7 cellular contexts compared by ENCODE assay signal in the genomic region with DNA sequence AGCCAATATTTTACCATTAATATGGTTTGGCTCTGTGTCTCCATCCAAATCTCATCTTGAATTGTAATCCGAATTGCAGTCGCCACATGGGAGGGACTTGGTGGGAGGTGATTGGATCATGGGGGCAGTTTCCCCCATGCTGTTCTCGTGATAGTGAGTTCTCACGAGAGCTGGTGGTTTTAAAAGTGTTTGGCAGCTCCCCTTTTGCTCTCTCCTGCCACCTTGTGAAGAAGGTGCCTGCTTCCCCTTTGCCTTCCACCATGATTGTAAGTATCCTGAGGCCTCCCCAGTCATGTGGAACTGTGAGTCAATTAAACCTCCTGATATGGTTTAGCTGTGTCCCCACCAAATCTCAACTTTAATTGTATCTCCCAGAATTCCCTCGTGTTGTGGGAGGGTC. TPM values are rescaled to one million over a fixed set of nuclear protein-coding genes. Genes with fewer than 3 reads are reported as not detected.
DNase-seq lines count a peak whose midpoint lies in the region; ATAC-seq, FAIRE-seq and TF ChIP-seq lines count a peak whose summit lies in the region.
"Not testable (repeated sequence)": the region's sequence is repeated elsewhere in the genome, so short reads cannot be mapped to it uniquely, and the experiment has no call there.

No MANE protein-coding gene starts in this region.

- not testable (repeated sequence) for H3K4me2 ChIP-seq in H9 (ENCODE audit: insufficient read depth, insufficient read length, low read length); Karpas-422 (ENCODE audit: low read depth, low read length, poor library complexity, severe bottlenecking); H1 (ENCODE audit: insufficient read depth in 1 of 2, low read depth in 2 of 2, low read length in 2 of 2)

- peaks cover 17 to 19% of the 10 kb centered on the region in 2 experiments for H3K9me3 Mint-ChIP-seq in H9

- not testable (repeated sequence) for H3K9ac ChIP-seq in H9 (ENCODE audit: extremely low read depth, insufficient read length, low read length); Karpas-422 (ENCODE audit: low read length); H1 (replicated peaks in 1 of 4; ENCODE audit: extremely low read depth in 1 of 4, low read depth in 3 of 4, low read length in 3 of 4)

- H3K4me3 ChIP-seq in BE2C (ENCODE audit: low read depth, low read length); Karpas-422 (ENCODE audit: low read length); Panc1 (ENCODE audit: low read depth in 2 of 2, low read length in 2 of 2); H1 (ENCODE audit: extremely low read depth in 1 of 4, insufficient read depth in 2 of 4, low read depth in 3 of 4, low read length in 4 of 4): not testable (repeated sequence)

- POLR2A ChIA-PET in Panc1 (lab: Charles Lee), result not testable (repeated sequence)
- POLR2A ChIA-PET in H1 (lab: Charles Lee; ENCODE audit: partially characterized antibody), result interaction anchor here (0.6 to 0.8 kb wide), 2 partner anchors 35 to 165 kb away, joined by 3 to 7 read pairs; no protein-coding TSS in a partner anchor

- H2BK120ac ChIP-seq in H9 (ENCODE audit: low read depth, low read length, poor library complexity, severe bottlenecking); H1 (replicated peaks; ENCODE audit: low read depth, low read length): not testable (repeated sequence)

- intact Hi-C loops in Panc1 (cut with micrococcal nuclease; ENCODE audit: unreplicated experiment), result not testable (repeated sequence)

- not testable (repeated sequence) for H3K27me3 Mint-ChIP-seq in H9 (ENCODE audit: low read depth)

- not testable (repeated sequence) for DNase-seq in BE2C; H9; Panc1 (ENCODE audit: low read depth, low spot score); H1 (ENCODE audit: low read depth in 1 of 2, low spot score in 2 of 2); foreskin keratinocyte
- DNase-seq in Karpas-422, result peak; percentile 47

- not testable (repeated sequence) for H3K23ac ChIP-seq in H9 (ENCODE audit: insufficient read length, low read depth, low read length); H1 (ENCODE audit: insufficient read length)

- H3K14ac ChIP-seq in H9 (ENCODE audit: insufficient read depth, low read length); H1 (ENCODE audit: insufficient read length): not testable (repeated sequence)

- TF ChIP-seq EP300 in H1 (IDR thresholded peaks at IDR 0.05; ENCODE audit: borderline replicate concordance in 1 of 2, low read depth in 2 of 2, low read length in 2 of 2), result not testable (repeated sequence)

- not testable (repeated sequence) for H3K79me1 ChIP-seq in H9 (ENCODE audit: insufficient read depth, low read depth, low read length, poor library complexity, severe bottlenecking); H1 (ENCODE audit: low read depth, low read length)

- H3K79me2 ChIP-seq in H9 (ENCODE audit: insufficient read depth, low read length); Karpas-422 (ENCODE audit: low read length); H1 (ENCODE audit: control insufficient read depth in 1 of 2, insufficient read depth in 2 of 2, low read length in 2 of 2): not testable (repeated sequence)

- WGBS in H9 (ENCODE audit: extremely low coverage, insufficient read length, low lambda C conversion rate), result no CpG with 5 or more reads among the region's 5 CpGs
- 92% methylated on average over 5 of the region's 5 CpGs; no CpG with 5 or more reads in 1 of the 2 experiments for WGBS in H1 (ENCODE audit: extremely low coverage in 1 of 2, insufficient coverage in 1 of 2, insufficient read length in 1 of 2, insufficient replicate concordance in 2 of 2, low coverage in 1 of 2, low lambda C conversion rate in 2 of 2, missing lambda C conversion rate in 1 of 2), 2 experiments

- not testable (repeated sequence) for H2BK15ac ChIP-seq in H9 (ENCODE audit: low read depth, low read length); H1 (ENCODE audit: low read length)

- H3K4me3 Mint-ChIP-seq in H9, result not testable (repeated sequence)

- H3K36me3 ChIP-seq in BE2C; Karpas-422 (ENCODE audit: insufficient read depth, low read length); Panc1 (ENCODE audit: control insufficient read depth, insufficient read depth, low read length); H1 (ENCODE audit: control insufficient read depth in 2 of 4, insufficient read depth in 4 of 4, low read length in 3 of 4): not testable (repeated sequence)

- CTCF ChIA-PET in Panc1 (lab: Charles Lee), result not testable (repeated sequence)
- CTCF ChIA-PET in H1 (lab: Charles Lee; ENCODE audit: partially characterized antibody), result interaction anchor here (1.0 to 1.3 kb wide), 2 partner anchors 12 to 15 kb away, joined by 3 to 7 read pairs; no protein-coding TSS in a partner anchor

- not testable (repeated sequence) for H3K27me3 ChIP-seq in BE2C; H9 (ENCODE audit: insufficient read depth, low read length); Karpas-422 (ENCODE audit: low read length); Panc1 (ENCODE audit: control insufficient read depth, insufficient read depth, low read length); H1 (replicated peaks in 1 of 4; ENCODE audit: control insufficient read depth in 3 of 4, extremely low read depth in 1 of 4, insufficient read depth in 3 of 4, low read length in 3 of 4)
- peaks cover 18% of the 10 kb centered on the region for H3K27me3 ChIP-seq in foreskin keratinocyte

- not testable (repeated sequence) for H4K8ac ChIP-seq in H9 (replicated peaks; ENCODE audit: insufficient read length, low read depth, low read length); H1 (ENCODE audit: extremely low read depth, insufficient read depth, low read length)

- not testable (repeated sequence) for H2AFZ ChIP-seq in H9 (ENCODE audit: low read length); Karpas-422 (ENCODE audit: low read length); H1 (ENCODE audit: low read length)

- H3K18ac ChIP-seq in H9 (ENCODE audit: insufficient read length, low read depth, low read length); H1 (ENCODE audit: extremely low read depth, low read length): not testable (repeated sequence)

- H2AK5ac ChIP-seq in H9 (ENCODE audit: insufficient read length, low read length); H1 (ENCODE audit: low read depth, low read length): not testable (repeated sequence)

- not testable (repeated sequence) for H3K9me3 ChIP-seq in BE2C; H9 (ENCODE audit: control insufficient read depth, low read depth, low read length); Karpas-422 (ENCODE audit: low read length); Panc1 (ENCODE audit: control insufficient read depth, insufficient read depth, low read depth, low read length); H1 (ENCODE audit: insufficient read depth in 2 of 2, low read depth in 1 of 2, low read length in 1 of 2)

- H3K36me3 Mint-ChIP-seq in H9 (ENCODE audit: insufficient read depth in 1 of 3, low read depth in 3 of 3), result peaks cover 0 to 19% (median 7%) of the 10 kb centered on the region in 3 experiments; a peak in 4 of 7 replicates

- not testable (repeated sequence) for H3K9me2 ChIP-seq in Karpas-422 (replicated peaks; ENCODE audit: insufficient read depth, low read length)

- BruUV-seq in Panc1 (replicated peaks; lab: Mats Ljungman, UMichigan), result not testable (repeated sequence)

- H3K56ac ChIP-seq in H9 (ENCODE audit: insufficient read length, low read depth, low read length); H1 (replicated peaks; ENCODE audit: insufficient read length, low read depth, low read length): not testable (repeated sequence)

- not testable (repeated sequence) for H3K27ac ChIP-seq in H9 (ENCODE audit: insufficient read length, low read depth, low read length); Karpas-422 (ENCODE audit: low read length); Panc1 (ENCODE audit: low read length); H1 (ENCODE audit: low read depth, low read length); foreskin keratinocyte

- not testable (repeated sequence) for H4K91ac ChIP-seq in H9 (ENCODE audit: insufficient read length, low read depth, low read length); H1 (replicated peaks; ENCODE audit: insufficient read length, low read length)

- not testable (repeated sequence) for H3K23me2 ChIP-seq in H9 (ENCODE audit: insufficient read length, low read depth, low read length, poor library complexity, severe bottlenecking); H1 (ENCODE audit: low read depth, low read length)

- H2BK5ac ChIP-seq in H9 (ENCODE audit: insufficient read length, low read length); H1 (ENCODE audit: low read depth, low read length): not testable (repeated sequence)

- H3T11ph ChIP-seq in H9 (ENCODE audit: low read length), result not testable (repeated sequence)

- H4K5ac ChIP-seq in H9 (ENCODE audit: insufficient read length, low read depth, low read length); H1 (ENCODE audit: insufficient read length, low read depth, low read length): not testable (repeated sequence)

- 0 out of 2 replicates have a peak, but pooled peaks have one; percentile 9 for TF ChIP-seq CTCF in BE2C (IDR thresholded peaks at IDR 0.05; ENCODE audit: low read depth, low read length)
- peak; percentile 2 for TF ChIP-seq CTCF in GM12873 (IDR thresholded peaks at IDR 0.05; ENCODE audit: insufficient read depth, low read depth, low read length, missing control alignments)
- peak; percentile 39; the same call in 2 of the 3 replicates for TF ChIP-seq CTCF in H9 (conservative IDR thresholded peaks at IDR 0.05)
- TF ChIP-seq CTCF in Panc1 (IDR thresholded peaks at IDR 0.05), result peak; percentile 16; the same call in 1 of the 2 replicates
- TF ChIP-seq CTCF in H1 (IDR thresholded peaks at IDR 0.05; ENCODE audit: control extremely low read depth in 1 of 3, insufficient read depth in 1 of 3, low read depth in 1 of 3, low read length in 3 of 3), result peak in 1 of 3 experiments; percentile 2; a peak in 1 of 4 replicates
- TF ChIP-seq CTCF in foreskin keratinocyte (conservative IDR thresholded peaks at IDR 0.05), result peak; percentile 21

- H3K4me1 ChIP-seq in BE2C; H9 (ENCODE audit: insufficient read depth, low read length); Karpas-422 (ENCODE audit: low read length); Panc1 (ENCODE audit: control insufficient read depth, insufficient read depth, low read length); H1 (replicated peaks in 1 of 4; ENCODE audit: control insufficient read depth in 3 of 4, insufficient read depth in 4 of 4, low read length in 3 of 4); foreskin keratinocyte: not testable (repeated sequence)

- H4K20me1 ChIP-seq in H9 (ENCODE audit: control insufficient read depth, insufficient read depth, insufficient read length); Karpas-422 (ENCODE audit: insufficient read depth, low read depth, low read length); H1 (replicated peaks in 1 of 2; ENCODE audit: control insufficient read depth in 1 of 2, insufficient read depth in 2 of 2, low read length in 2 of 2): not testable (repeated sequence)

- H3K4me1 Mint-ChIP-seq in H9, result not testable (repeated sequence)

- peak in 1 of 2 experiments; percentile 20; a peak in 1 of 4 replicates for TF ChIP-seq RAD21 in H1 (IDR thresholded peaks at IDR 0.05 in 1 of 2, conservative IDR thresholded peaks at IDR 0.05 in 1 of 2; ENCODE audit: low read depth in 2 of 2, low read length in 2 of 2)

- in situ Hi-C loops in Panc1 (cut with HindIII; ENCODE audit: low pct_unique_long_range_greater_than_20kb, low sequenced_read_pairs), result not testable (repeated sequence)

- not testable (repeated sequence) for H2BK20ac ChIP-seq in H9 (ENCODE audit: low read depth, low read length, poor library complexity, severe bottlenecking); H1 (ENCODE audit: low read length)

- not testable (repeated sequence) for H2BK12ac ChIP-seq in H9 (ENCODE audit: insufficient read length, low read depth, low read length); H1 (ENCODE audit: low read depth, low read length)

- ATAC-seq in Panc1, foreskin keratinocyte: not testable (repeated sequence)

- not testable (repeated sequence) for H3K4ac ChIP-seq in H9 (ENCODE audit: low read depth, low read length); H1 (replicated peaks; ENCODE audit: insufficient read length, low read depth, low read length)

- TF ChIP-seq POLR2A in H1 (IDR thresholded peaks at IDR 0.05; ENCODE audit: control extremely low read depth in 1 of 2, low read depth in 2 of 2, low read length in 2 of 2), result not testable (repeated sequence)

- FAIRE-seq in H1 (lab: Jason Lieb, UNC), result not testable (repeated sequence)

- not testable (repeated sequence) for H3K27ac Mint-ChIP-seq in H9

RNA-seq across cellular contexts. Expression of gene SRPK1, which starts 18.4 kb away (rescaled TPM):
- 38.8 TPM for polyA plus RNA-seq in BE2C (2012; ENCODE audit: insufficient read depth, insufficient read length, low read depth)
- total RNA-seq in H9 (2021) (91.0 and 93.2 TPM in 2 replicates), Panc1 (2021; ENCODE audit: unreplicated experiment) (68.3 TPM), foreskin keratinocyte (68.5 and 74.7 TPM in 2 replicates)
- total RNA-seq in Karpas-422 (2014; rRNA removed; shearing (Covaris generic); ENCODE audit: low replicate concordance), result 94.4 and 104 TPM in 2 replicates
- 24.5 TPM for polyA plus RNA-seq in Panc1 (2012; ENCODE audit: insufficient read length)
- total RNA-seq in H1 (2021; fragmentation: NEBNext Ultra II Directional; extraction: Animal tissue kit (Norgen Biotek cat#: 25700)), result 102 and 116 TPM in 2 replicates
- polyA plus RNA-seq in H1 (2011; rRNA removed) (17.2 and 25.7 TPM in 2 replicates), foreskin keratinocyte (21.5 and 27.0 TPM in 2 replicates)
- polyA plus RNA-seq in H1 (2011; cell fraction: cytosol; rRNA removed), result 34.6 TPM
- polyA plus RNA-seq in H1 (2011; cell fraction: nucleus; rRNA removed), result 25.3 TPM
- polyA plus RNA-seq in H1 (2012, experiment 1 of 2), result 34.9 to 62.1 TPM (median 40.4 TPM) in 4 replicates
- polyA plus RNA-seq in H1 (2012, experiment 2 of 2), result 4.2 TPM
- polyA plus RNA-seq in H1 (2013, experiment 1 of 2), result 60.6 TPM
- polyA plus RNA-seq in H1 (2013, experiment 2 of 2), result 58.4 TPM
- polyA minus RNA-seq in H1 (2011; rRNA and poly(A)+ RNA removed), result 69.5 and 97.8 TPM in 2 replicates
- 62.9 TPM for polyA minus RNA-seq in H1 (2011; cell fraction: cytosol; rRNA and poly(A)+ RNA removed)
- polyA minus RNA-seq in H1 (2011; cell fraction: nucleus; rRNA and poly(A)+ RNA removed), result 135 TPM
